8 cellular contexts compared by ENCODE assay signal in genomic region chr20:36571564-36572504, GRCh38. TPM values are rescaled to one million over a fixed set of nuclear protein-coding genes. Genes with fewer than 3 reads are reported as not detected.
DNase-seq lines count a peak whose midpoint lies in the region; ATAC-seq and TF ChIP-seq lines count a peak whose summit lies in the region.

No MANE protein-coding gene starts in this region.

- H3K79me1 ChIP-seq in neuronal stem cell (ENCODE audit: low read depth, low read length) = peaks cover 6% of the 10 kb centered on the region

- peaks cover 18% of the 10 kb centered on the region for H3F3A ChIP-seq in Loucy (ENCODE audit: low read depth)

- ATAC-seq in HG02588 (IDR thresholded peaks at IDR 0.05; ENCODE audit: unreplicated experiment) = no peak

- peaks cover 32% of the 10 kb centered on the region for H3K79me2 ChIP-seq in Loucy (ENCODE audit: insufficient read depth, low read length)

- no peak overlapping the region for H3K9ac ChIP-seq in Loucy (ENCODE audit: low read depth, low read length, poor library complexity, severe bottlenecking)
- H3K9ac ChIP-seq in neuronal stem cell (ENCODE audit: low read depth, low read length, poor library complexity) = no peak overlapping the region

- H3K18ac ChIP-seq in neuronal stem cell (ENCODE audit: low read length) = peak overlapping the region; percentile 33

- TF ChIP-seq CTCF in Loucy (conservative IDR thresholded peaks at IDR 0.05; ENCODE audit: low read length) (no peak), GM10266 (IDR thresholded peaks at IDR 0.05; ENCODE audit: control insufficient read depth, insufficient read depth, low read depth, missing control alignments) (no peak)

- no peaks in the 10 kb centered on the region for H3K36me3 ChIP-seq in Loucy (ENCODE audit: insufficient read depth, low read length)
- peaks cover 0 to 10% of the 10 kb centered on the region in 2 donors for H3K36me3 ChIP-seq in neuronal stem cell (replicated peaks in 1 of 2; ENCODE audit: control insufficient read depth in 2 of 2, insufficient read depth in 2 of 2, low read length in 2 of 2)

- peak overlapping the region; percentile 79 for H2BK15ac ChIP-seq in neuronal stem cell (ENCODE audit: low read length)

- WGBS in neuronal stem cell (ENCODE audit: extremely low coverage in 2 of 2, insufficient read length in 2 of 2, insufficient replicate concordance in 1 of 2), 2 donors = no CpG with 5 or more reads among the region's 17 CpGs

- peak; percentile 72 for DNase-seq in CMK (ENCODE audit: low read depth)
- DNase-seq in ecto neural progenitor cell (ENCODE audit: low spot score) = peak; percentile 57
- DNase-seq in neuronal stem cell (ENCODE audit: low spot score) = no peak
- no peak for DNase-seq in GM10266 (ENCODE audit: extremely low spot score)
- DNase-seq in Ammon's horn (ENCODE audit: low spot score) = no peak
- DNase-seq in T-helper 9 cell = no peak

- H2AK5ac ChIP-seq in neuronal stem cell (ENCODE audit: low read depth, low read length) = peak overlapping the region; percentile 72

- H3K4me1 ChIP-seq in Loucy (ENCODE audit: insufficient read depth, low read length, poor library complexity, severe bottlenecking) (peaks cover 32% of the 10 kb centered on the region), neuronal stem cell (ENCODE audit: control insufficient read depth in 2 of 2, insufficient read depth in 1 of 2, low read depth in 1 of 2, low read length in 2 of 2) (peaks cover 16 to 22% of the 10 kb centered on the region in 2 donors)

- H4K8ac ChIP-seq in neuronal stem cell (ENCODE audit: low read depth, low read length) = no peak overlapping the region

- H3K9me3 ChIP-seq in Loucy (ENCODE audit: insufficient read depth, low read depth, low read length) (no peaks in the 10 kb centered on the region), neuronal stem cell (replicated peaks in 1 of 2; ENCODE audit: control insufficient read depth in 2 of 2, insufficient read depth in 1 of 2, low read depth in 1 of 2, low read length in 2 of 2) (no peaks in the 10 kb centered on the region)

- no peak overlapping the region for H2BK120ac ChIP-seq in neuronal stem cell (ENCODE audit: low read depth, low read length)

- no peak overlapping the region for H3K4ac ChIP-seq in neuronal stem cell (ENCODE audit: low read length)

- H2AFZ ChIP-seq in Loucy (ENCODE audit: low read length) (no peak overlapping the region), neuronal stem cell (ENCODE audit: low read length) (peak overlapping the region; percentile 88)

- H3K27me3 ChIP-seq in Loucy (ENCODE audit: insufficient read depth, low read length, poor library complexity, severe bottlenecking) (peaks cover 6% of the 10 kb centered on the region), neuronal stem cell (ENCODE audit: control insufficient read depth in 3 of 3, insufficient read depth in 3 of 3, low read depth in 1 of 3, low read length in 3 of 3) (no peaks in the 10 kb centered on the region)

- no peak overlapping the region for H2BK12ac ChIP-seq in neuronal stem cell (ENCODE audit: low read length)

- H3K27ac ChIP-seq in neuronal stem cell (replicated peaks; ENCODE audit: low read length) = peak overlapping the region; percentile 67

- H3K23ac ChIP-seq in neuronal stem cell (ENCODE audit: low read depth, low read length, poor library complexity) = no peak overlapping the region

- H2BK5ac ChIP-seq in neuronal stem cell (ENCODE audit: low read length) = peak overlapping the region; percentile 99

- H4K20me1 ChIP-seq in Loucy (ENCODE audit: insufficient read depth, low read length, poor library complexity, severe bottlenecking) = peaks cover 21% of the 10 kb centered on the region

- H4K91ac ChIP-seq in neuronal stem cell (ENCODE audit: low read depth, low read length, poor library complexity) = no peak overlapping the region

- H3K14ac ChIP-seq in neuronal stem cell (ENCODE audit: low read length) = no peak overlapping the region

- H3K4me3 ChIP-seq in Loucy (ENCODE audit: low read length, poor library complexity, severe bottlenecking) (peak overlapping the region; percentile 99), neuronal stem cell (ENCODE audit: low read length in 2 of 2) (peak overlapping the region in 1 of 2 donors; percentile 92)

- peak overlapping the region; percentile 59 for H3K4me2 ChIP-seq in Loucy (ENCODE audit: low read depth, low read length, poor library complexity, severe bottlenecking)
- peak overlapping the region; percentile 89 for H3K4me2 ChIP-seq in neuronal stem cell (ENCODE audit: insufficient read depth, low read length, poor library complexity, severe bottlenecking)

- H3K9me2 ChIP-seq in Loucy (replicated peaks; ENCODE audit: low read depth, low read length) = no peaks in the 10 kb centered on the region

RNA-seq across cellular contexts. Expression of gene TGIF2, which starts 1.6 kb away (rescaled TPM):
- polyA plus RNA-seq in neuronal stem cell (2013, experiment 1 of 2) = 116 TPM
- 126 TPM for polyA plus RNA-seq in neuronal stem cell (2013, experiment 2 of 2)

RNA-seq across cellular contexts. Expression of gene MYL9, which starts 30.5 kb away (rescaled TPM):
- polyA plus RNA-seq in neuronal stem cell (2013, experiment 1 of 2) = 136 TPM
- 136 TPM for polyA plus RNA-seq in neuronal stem cell (2013, experiment 2 of 2)

RNA-seq across cellular contexts. Expression of gene RAB5IF, which starts 33.7 kb away (rescaled TPM):
- polyA plus RNA-seq in neuronal stem cell (2013, experiment 1 of 2) = 78.3 TPM
- polyA plus RNA-seq in neuronal stem cell (2013, experiment 2 of 2) = 76.5 TPM

Comparison
In these comparisons a context has a peak if more than half of its experiments do, and no peak if none do; other contexts are left out.
1. DNase-seq: peak in CMK (single experiment) and ecto neural progenitor cell (single experiment); none in neuronal stem cell (single experiment), GM10266 (single experiment), Ammon's horn (single experiment) and T-helper 9 cell (single experiment).